In genomic region chr10:11160982-11161554, GRCh38 we compare ENCODE assay signal across 14 cellular contexts.
DNase-seq lines count a peak whose midpoint lies in the region; ATAC-seq and TF ChIP-seq lines count a peak whose summit lies in the region.
"Had no signal": no experiment of that assay in that cellular context is flagged by ENCODE, and none has a peak within 500 bp of the region (broad histone marks: within the 10 kb centered on the region; RNA-seq: fewer than 3 reads in every experiment).

No MANE protein-coding gene starts in this region.

- peaks cover 82% of the 10 kb centered on the region for H3K4me1 ChIP-seq in left ventricle myocardium inferior
- H3K4me1 ChIP-seq in tibial nerve: peaks cover 0 to 77% (median 29%) of the 10 kb centered on the region in 4 donors

- no peaks in the 10 kb centered on the region for H3K27me3 ChIP-seq in left ventricle myocardium inferior (ENCODE audit: low read depth)
- peaks cover 0 to 60% (median 0%) of the 10 kb centered on the region in 45 donors for H3K27me3 ChIP-seq in dorsolateral prefrontal cortex
- H3K27me3 ChIP-seq in tibial nerve: no peaks in the 10 kb centered on the region

- intact Hi-C loops in left cardiac atrium (cut with DNase I) (no loop called here), left ventricle myocardium inferior (cut with micrococcal nuclease) (no loop called here), dorsolateral prefrontal cortex (cut with DNase I) (loop anchor here in 1 of 2 donors (5.0 kb wide), 1 partner anchor 176 kb away; no protein-coding TSS in a partner anchor)

- no peak for TF ChIP-seq POLR2A in tibial nerve (IDR thresholded peaks at IDR 0.05)

- 76 to 79% methylated on average over 8 of the region's 8 CpGs for WGBS in tibial nerve, 2 donors

- no peak overlapping the region for H3K4me3 ChIP-seq in left ventricle myocardium inferior
- no peak overlapping the region for H3K4me3 ChIP-seq in dorsolateral prefrontal cortex
- no peak overlapping the region for H3K4me3 ChIP-seq in tibial nerve

- DNase-seq in left cardiac atrium: peak; percentile 52
- DNase-seq in left ventricle myocardium inferior: no peak
- DNase-seq in NOMO-1 treated with dmso at 0.1 percent for 144 hours (lab: John Stamatoyannopoulos, UW; ENCODE audit: unreplicated experiment): peak; percentile 47
- DNase-seq in dorsolateral prefrontal cortex: no peak
- peak in 1 of 2 donors; percentile 44 for DNase-seq in tibial nerve (ENCODE audit: low spot score in 2 of 2)
- no peak for DNase-seq in NCI-H510A (lab: John Stamatoyannopoulos, UW)
- no peak for DNase-seq in hypothalamus (lab: John Stamatoyannopoulos, UW)
- DNase-seq: effector memory CD8-positive, alpha-beta T cell; GF-D8; NCI-H146; occipital lobe; stimulated activated CD8-positive, alpha-beta memory T cell treated with anti-CD3 and anti-CD28 coated beads, Interleukin-4, amount 100 ng/mL, for 48 hours had no signal

- TF ChIP-seq CTCF in left ventricle myocardium inferior (IDR thresholded peaks at IDR 0.05; ENCODE audit: borderline replicate concordance) (no peak), dorsolateral prefrontal cortex (IDR thresholded peaks at IDR 0.05 in 54 of 56, conservative IDR thresholded peaks at IDR 0.05 in 2 of 56; ENCODE audit: low read depth in 1 of 56, partially characterized antibody in 56 of 56) (no peak), tibial nerve (IDR thresholded peaks at IDR 0.05) (no peak)

- H3K36me3 ChIP-seq in left ventricle myocardium inferior (no peaks in the 10 kb centered on the region), tibial nerve (no peaks in the 10 kb centered on the region)

- no peaks in the 10 kb centered on the region for H3K9me3 ChIP-seq in left ventricle myocardium inferior (replicated peaks)
- H3K9me3 ChIP-seq in tibial nerve: no peaks in the 10 kb centered on the region

- H3K27ac ChIP-seq in left ventricle myocardium inferior (replicated peaks) (no peak overlapping the region), dorsolateral prefrontal cortex (peak overlapping the region in 31 of 59 donors; percentile 1 to 92 (median 43)), tibial nerve (peak overlapping the region in 3 of 4 donors; percentile 91 to 95 (median 95))

- peak in 1 of 2 donors; percentile 27 for TF ChIP-seq EP300 in tibial nerve (IDR thresholded peaks at IDR 0.05)

- no peak for ATAC-seq in left cardiac atrium
- no peak for ATAC-seq in GM18858 (IDR thresholded peaks at IDR 0.05; ENCODE audit: unreplicated experiment)
- ATAC-seq: effector memory CD8-positive, alpha-beta T cell; left lobe of liver had no signal

Comparison
In these comparisons a context has a peak if more than half of its experiments do, and no peak if none do; other contexts are left out.
1. DNase-seq: peak in left cardiac atrium (single experiment) and NOMO-1 treated with dmso at 0.1 percent for 144 hours (single experiment); none in left ventricle myocardium inferior (single experiment), dorsolateral prefrontal cortex (0 of 10), NCI-H510A (single experiment) and hypothalamus (0 of 51).